Comparison of ENCODE assay signal across 8 cellular contexts in genomic region chr6:12290490-12290820, GRCh38. TPM values are rescaled to one million over a fixed set of nuclear protein-coding genes. Genes with fewer than 3 reads are reported as not detected.
A peak's percentile ranks its signal among the peaks of the same experiment; 100 is the strongest.
DNase-seq lines count a peak whose midpoint lies in the region; ATAC-seq and TF ChIP-seq lines count a peak whose summit lies in the region.

No MANE protein-coding gene starts in this region.

- no peaks in the 10 kb centered on the region for H3K27me3 ChIP-seq in hepatocyte
- H3K27me3 ChIP-seq in stomach smooth muscle (ENCODE audit: control insufficient read depth in 1 of 2, insufficient read depth in 2 of 2, low read length in 2 of 2), result no peaks in the 10 kb centered on the region

- peaks cover 36% of the 10 kb centered on the region for H3K27me3 Mint-ChIP-seq in activated CD4-positive, alpha-beta T cell treated with anti-CD3 and anti-CD28 coated beads for 36 hours

- H3K4me2 ChIP-seq in hepatocyte, result peak overlapping the region; percentile 86

- no peaks in the 10 kb centered on the region for H4K20me1 ChIP-seq in hepatocyte (ENCODE audit: insufficient read depth, poor library complexity, severe bottlenecking)

- peak overlapping the region; percentile 90 for H3K27ac ChIP-seq in hepatocyte
- H3K27ac ChIP-seq in stomach smooth muscle (ENCODE audit: low read length), result no peak overlapping the region

- H3K36me3 Mint-ChIP-seq in activated CD4-positive, alpha-beta T cell treated with anti-CD3 and anti-CD28 coated beads for 36 hours (ENCODE audit: low read depth), result no peaks in the 10 kb centered on the region

- H3K9me3 Mint-ChIP-seq in activated CD4-positive, alpha-beta T cell treated with anti-CD3 and anti-CD28 coated beads for 36 hours (ENCODE audit: low read depth), result no peaks in the 10 kb centered on the region

- CTCF ChIA-PET in activated CD4-positive, alpha-beta T cell treated with anti-CD3 and anti-CD28 coated beads for 36 hours (lab: Charles Lee), result interaction anchor here (0.7 to 2.7 kb wide), 26 partner anchors 9 to 636 kb away, joined by 3 to 42 read pairs (median 4); no protein-coding TSS in a partner anchor

- H3K9me3 ChIP-seq in hepatocyte (ENCODE audit: low read depth), result no peaks in the 10 kb centered on the region
- H3K9me3 ChIP-seq in stomach smooth muscle (ENCODE audit: control insufficient read depth in 2 of 2, low read length in 2 of 2), result no peaks in the 10 kb centered on the region

- H3K36me3 ChIP-seq in hepatocyte (replicated peaks; ENCODE audit: insufficient read depth, low read depth) (no peaks in the 10 kb centered on the region), stomach smooth muscle (ENCODE audit: control insufficient read depth in 2 of 2, insufficient read depth in 2 of 2, low read length in 2 of 2) (no peaks in the 10 kb centered on the region)

- no peak for TF ChIP-seq CTCF in hepatocyte (IDR thresholded peaks at IDR 0.05; ENCODE audit: poor library complexity)

- H3K27ac Mint-ChIP-seq in activated CD4-positive, alpha-beta T cell treated with anti-CD3 and anti-CD28 coated beads for 36 hours, result no peak overlapping the region

- H3K4me3 ChIP-seq in hepatocyte (peak overlapping the region; percentile 39), stomach smooth muscle (ENCODE audit: low read length in 2 of 2) (peak overlapping the region; percentile 62 to 81)

- no peak for DNase-seq in activated CD4-positive, alpha-beta T cell treated with anti-CD3 and anti-CD28 coated beads for 36 hours
- no peak for DNase-seq in activated CD4-positive, alpha-beta T cell treated with anti-CD3 and anti-CD28 coated beads, Interleukin-2, amount 50 U/mL, for 4 hours
- DNase-seq in hepatocyte (ENCODE audit: low spot score) (no peak), middle frontal gyrus (ENCODE audit: extremely low spot score, low spot score) (no peak)
- no peak for DNase-seq in effector CD4-positive, alpha-beta T cell

- H3K4me1 ChIP-seq in hepatocyte (ENCODE audit: insufficient read depth) (no peaks in the 10 kb centered on the region), stomach smooth muscle (ENCODE audit: control insufficient read depth, insufficient read depth, low read length) (peaks cover 15% of the 10 kb centered on the region)

- ATAC-seq in activated CD4-positive, alpha-beta T cell treated with anti-CD3 and anti-CD28 coated beads for 36 hours, result no peak
- ATAC-seq in SK-N-SH treated with all-trans-retinoic acid at 6 μM for 48 hours (peak; percentile 6), GM18907 (IDR thresholded peaks at IDR 0.05; ENCODE audit: unreplicated experiment) (no peak)

- peak overlapping the region; percentile 49 for H2AFZ ChIP-seq in hepatocyte

- peak overlapping the region; percentile 47 to 52 for H3K9ac ChIP-seq in stomach smooth muscle (ENCODE audit: low read length in 2 of 2)

- H3K9me2 ChIP-seq in hepatocyte (replicated peaks; ENCODE audit: insufficient read depth), result no peaks in the 10 kb centered on the region

- peaks cover 15% of the 10 kb centered on the region for H3K4me1 Mint-ChIP-seq in activated CD4-positive, alpha-beta T cell treated with anti-CD3 and anti-CD28 coated beads for 36 hours

- intact Hi-C loops in activated CD4-positive, alpha-beta T cell treated with anti-CD3 and anti-CD28 coated beads for 36 hours (cut with DNase I, micrococcal nuclease), result loop anchor here (1.0 to 5.0 kb wide), 3 partner anchors 314 to 635 kb away; no protein-coding TSS in a partner anchor

- WGBS in hepatocyte (ENCODE audit: low lambda C conversion rate, missing lambda C conversion rate), result 8% methylated on average over 10 of the region's 10 CpGs

- POLR2A ChIA-PET in activated CD4-positive, alpha-beta T cell treated with anti-CD3 and anti-CD28 coated beads for 36 hours (lab: Charles Lee), result no interaction called here

- peak overlapping the region; percentile 74 for H3K4me3 Mint-ChIP-seq in activated CD4-positive, alpha-beta T cell treated with anti-CD3 and anti-CD28 coated beads for 36 hours

- peaks cover 11% of the 10 kb centered on the region for H3K79me2 ChIP-seq in hepatocyte

TF ChIP-seq in SK-N-SH treated with all-trans-retinoic acid at 6 μM for 48 hours, 23 proteins besides CTCF, POLR2A, EP300 and RAD21 (continues in another document):
- TF ChIP-seq PPARA (CRISPR knock-in tag; IDR thresholded peaks at IDR 0.05; ENCODE audit: borderline replicate concordance) (no peak), BACH2 (CRISPR knock-in tag; IDR thresholded peaks at IDR 0.05; ENCODE audit: borderline replicate concordance) (no peak), ESRRG (CRISPR knock-in tag; IDR thresholded peaks at IDR 0.05) (no peak), RARB (CRISPR knock-in tag; IDR thresholded peaks at IDR 0.05) (no peak), ZNF565 (CRISPR knock-in tag; conservative IDR thresholded peaks at IDR 0.05; ENCODE audit: low read depth) (no peak), TCF4 (CRISPR knock-in tag; IDR thresholded peaks at IDR 0.05; ENCODE audit: borderline replicate concordance) (no peak), ZFP30 (CRISPR knock-in tag; IDR thresholded peaks at IDR 0.05) (no peak), SNAI2 (CRISPR knock-in tag; IDR thresholded peaks at IDR 0.05) (no peak), PATZ1 (CRISPR knock-in tag; IDR thresholded peaks at IDR 0.05; ENCODE audit: borderline replicate concordance) (no peak), CSDC2 (CRISPR knock-in tag; IDR thresholded peaks at IDR 0.05) (no peak), ARNTL (CRISPR knock-in tag; IDR thresholded peaks at IDR 0.05; ENCODE audit: borderline replicate concordance, low read depth) (no peak), ZNF70 (CRISPR knock-in tag; IDR thresholded peaks at IDR 0.05) (no peak)
- TF ChIP-seq, protein P1, sequence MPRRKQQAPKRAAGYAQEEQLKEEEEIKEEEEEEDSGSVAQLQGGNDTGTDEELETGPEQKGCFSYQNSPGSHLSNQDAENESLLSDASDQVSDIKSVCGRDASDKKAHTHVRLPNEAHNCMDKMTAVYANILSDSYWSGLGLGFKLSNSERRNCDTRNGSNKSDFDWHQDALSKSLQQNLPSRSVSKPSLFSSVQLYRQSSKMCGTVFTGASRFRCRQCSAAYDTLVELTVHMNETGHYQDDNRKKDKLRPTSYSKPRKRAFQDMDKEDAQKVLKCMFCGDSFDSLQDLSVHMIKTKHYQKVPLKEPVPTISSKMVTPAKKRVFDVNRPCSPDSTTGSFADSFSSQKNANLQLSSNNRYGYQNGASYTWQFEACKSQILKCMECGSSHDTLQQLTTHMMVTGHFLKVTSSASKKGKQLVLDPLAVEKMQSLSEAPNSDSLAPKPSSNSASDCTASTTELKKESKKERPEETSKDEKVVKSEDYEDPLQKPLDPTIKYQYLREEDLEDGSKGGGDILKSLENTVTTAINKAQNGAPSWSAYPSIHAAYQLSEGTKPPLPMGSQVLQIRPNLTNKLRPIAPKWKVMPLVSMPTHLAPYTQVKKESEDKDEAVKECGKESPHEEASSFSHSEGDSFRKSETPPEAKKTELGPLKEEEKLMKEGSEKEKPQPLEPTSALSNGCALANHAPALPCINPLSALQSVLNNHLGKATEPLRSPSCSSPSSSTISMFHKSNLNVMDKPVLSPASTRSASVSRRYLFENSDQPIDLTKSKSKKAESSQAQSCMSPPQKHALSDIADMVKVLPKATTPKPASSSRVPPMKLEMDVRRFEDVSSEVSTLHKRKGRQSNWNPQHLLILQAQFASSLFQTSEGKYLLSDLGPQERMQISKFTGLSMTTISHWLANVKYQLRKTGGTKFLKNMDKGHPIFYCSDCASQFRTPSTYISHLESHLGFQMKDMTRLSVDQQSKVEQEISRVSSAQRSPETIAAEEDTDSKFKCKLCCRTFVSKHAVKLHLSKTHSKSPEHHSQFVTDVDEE (CRISPR knock-in tag; IDR thresholded peaks at IDR 0.05), result no peak
- TF ChIP-seq, protein P2, sequence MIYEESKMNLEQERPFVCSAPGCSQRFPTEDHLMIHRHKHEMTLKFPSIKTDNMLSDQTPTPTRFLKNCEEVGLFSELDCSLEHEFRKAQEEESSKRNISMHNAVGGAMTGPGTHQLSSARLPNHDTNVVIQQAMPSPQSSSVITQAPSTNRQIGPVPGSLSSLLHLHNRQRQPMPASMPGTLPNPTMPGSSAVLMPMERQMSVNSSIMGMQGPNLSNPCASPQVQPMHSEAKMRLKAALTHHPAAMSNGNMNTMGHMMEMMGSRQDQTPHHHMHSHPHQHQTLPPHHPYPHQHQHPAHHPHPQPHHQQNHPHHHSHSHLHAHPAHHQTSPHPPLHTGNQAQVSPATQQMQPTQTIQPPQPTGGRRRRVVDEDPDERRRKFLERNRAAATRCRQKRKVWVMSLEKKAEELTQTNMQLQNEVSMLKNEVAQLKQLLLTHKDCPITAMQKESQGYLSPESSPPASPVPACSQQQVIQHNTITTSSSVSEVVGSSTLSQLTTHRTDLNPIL (CRISPR knock-in tag; IDR thresholded peaks at IDR 0.05; ENCODE audit: low read depth), result no peak
- TF ChIP-seq, protein P3, sequence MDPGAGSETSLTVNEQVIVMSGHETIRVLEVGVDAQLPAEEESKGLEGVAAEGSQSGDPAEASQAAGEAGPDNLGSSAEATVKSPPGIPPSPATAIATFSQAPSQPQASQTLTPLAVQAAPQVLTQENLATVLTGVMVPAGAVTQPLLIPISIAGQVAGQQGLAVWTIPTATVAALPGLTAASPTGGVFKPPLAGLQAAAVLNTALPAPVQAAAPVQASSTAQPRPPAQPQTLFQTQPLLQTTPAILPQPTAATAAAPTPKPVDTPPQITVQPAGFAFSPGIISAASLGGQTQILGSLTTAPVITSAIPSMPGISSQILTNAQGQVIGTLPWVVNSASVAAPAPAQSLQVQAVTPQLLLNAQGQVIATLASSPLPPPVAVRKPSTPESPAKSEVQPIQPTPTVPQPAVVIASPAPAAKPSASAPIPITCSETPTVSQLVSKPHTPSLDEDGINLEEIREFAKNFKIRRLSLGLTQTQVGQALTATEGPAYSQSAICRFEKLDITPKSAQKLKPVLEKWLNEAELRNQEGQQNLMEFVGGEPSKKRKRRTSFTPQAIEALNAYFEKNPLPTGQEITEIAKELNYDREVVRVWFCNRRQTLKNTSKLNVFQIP (CRISPR knock-in tag; IDR thresholded peaks at IDR 0.05; ENCODE audit: borderline replicate concordance, low read depth), result no peak

RNA-seq across cellular contexts. Expression of gene EDN1, which starts 0.3 kb away (rescaled TPM):
- total RNA-seq in activated CD4-positive, alpha-beta T cell treated with anti-CD3 and anti-CD28 coated beads for 36 hours, result not detected
- 25.0 and 26.7 TPM in 2 replicates for total RNA-seq in hepatocyte
- 40.7 and 41.8 TPM in 2 replicates for polyA plus RNA-seq in hepatocyte

Comparison
In these comparisons a context has a peak if more than half of its experiments do, and no peak if none do; other contexts are left out.
1. RNA of gene EDN1, which starts 0.3 kb away (total RNA-seq): 25.0 to 26.7 TPM in hepatocyte; not detected in activated CD4-positive, alpha-beta T cell treated with anti-CD3 and anti-CD28 coated beads for 36 hours; every median in the first group is over 10 times any median in the second.